9 cellular contexts compared by ENCODE assay signal in genomic region chr16:46790599-46791270, GRCh38. TPM values are rescaled to one million over a fixed set of nuclear protein-coding genes. Genes with fewer than 3 reads are reported as not detected.
DNase-seq lines count a peak whose midpoint lies in the region; ATAC-seq and TF ChIP-seq lines count a peak whose summit lies in the region.
"Had no signal": no experiment of that assay in that cellular context is flagged by ENCODE, and none has a peak within 500 bp of the region (broad histone marks: within the 10 kb centered on the region; RNA-seq: fewer than 3 reads in every experiment).

No MANE protein-coding gene starts in this region.

- peaks cover 28% of the 10 kb centered on the region for H3K36me3 Mint-ChIP-seq in activated T-helper 2 cell treated with anti-CD3 and anti-CD28 coated beads, Interferon-gamma antibody, Interleukin-2, Interleukin-4, amounts not matched to agents 10 μg/mL and 5 μg/mL and 100 μg/mL, durations not matched to agents 14 hours and 24 hours and 36 hours (ENCODE audit: low read depth)

- H3K27ac ChIP-seq in 22Rv1 (peak overlapping the region; percentile 80; the same call in 1 of the 2 replicates), iPS-20b (ENCODE audit: low read length) (peak overlapping the region; percentile 48)

- DNase-seq in activated T-helper 2 cell treated with anti-CD3 and anti-CD28 coated beads, Interferon-gamma antibody, Interleukin-2, Interleukin-4, amounts not matched to agents 10 μg/mL and 5 μg/mL and 100 μg/mL, durations not matched to agents 14 hours and 24 hours and 36 hours (ENCODE audit: low spot score): no peak
- DNase-seq in SIG-M5 (lab: John Stamatoyannopoulos, UW): no peak
- DNase-seq in HAP-1 (ENCODE audit: low spot score in 2 of 2): no peak
- DNase-seq in SW 1271 (lab: John Stamatoyannopoulos, UW): no peak

- H3K27ac Mint-ChIP-seq in activated T-helper 2 cell treated with anti-CD3 and anti-CD28 coated beads, Interferon-gamma antibody, Interleukin-2, Interleukin-4, amounts not matched to agents 10 μg/mL and 5 μg/mL and 100 μg/mL, durations not matched to agents 14 hours and 24 hours and 36 hours: no peak overlapping the region

- H3K27me3 Mint-ChIP-seq in activated T-helper 2 cell treated with anti-CD3 and anti-CD28 coated beads, Interferon-gamma antibody, Interleukin-2, Interleukin-4, amounts not matched to agents 10 μg/mL and 5 μg/mL and 100 μg/mL, durations not matched to agents 14 hours and 24 hours and 36 hours (ENCODE audit: low read depth): no peaks in the 10 kb centered on the region

- H3K27me3 ChIP-seq in iPS-20b (ENCODE audit: insufficient read depth, low read length): no peaks in the 10 kb centered on the region
- H3K27me3 ChIP-seq in HAP-1 (ENCODE audit: low read depth): no peaks in the 10 kb centered on the region
- H3K27me3 ChIP-seq: left lung had no signal

- H3K36me3 ChIP-seq in iPS-20b (ENCODE audit: insufficient read depth, low read depth, low read length) (no peaks in the 10 kb centered on the region), HAP-1 (replicated peaks) (no peaks in the 10 kb centered on the region)
- H3K36me3 ChIP-seq: left lung had no signal

- peaks cover 20% of the 10 kb centered on the region for H3K4me1 ChIP-seq in iPS-20b (ENCODE audit: insufficient read depth, low read length)
- H3K4me1 ChIP-seq in HAP-1: no peaks in the 10 kb centered on the region

- H3K9me3 ChIP-seq in iPS-20b (ENCODE audit: insufficient read depth, low read depth, low read length): peaks cover 12% of the 10 kb centered on the region; the same call in 1 of the 2 replicates
- H3K9me3 ChIP-seq in HAP-1: no peaks in the 10 kb centered on the region

- H3K4me3 Mint-ChIP-seq in activated T-helper 2 cell treated with anti-CD3 and anti-CD28 coated beads, Interferon-gamma antibody, Interleukin-2, Interleukin-4, amounts not matched to agents 10 μg/mL and 5 μg/mL and 100 μg/mL, durations not matched to agents 14 hours and 24 hours and 36 hours (ENCODE audit: low read depth): peak overlapping the region; percentile 80

- H3K4me3 ChIP-seq in GM08714 (ENCODE audit: low read length): peak overlapping the region; percentile 71; the same call in 1 of the 2 replicates
- peak overlapping the region; percentile 75 for H3K4me3 ChIP-seq in iPS-20b (ENCODE audit: low read length)
- no peak overlapping the region for H3K4me3 ChIP-seq in HAP-1

- H3K9me3 Mint-ChIP-seq in activated T-helper 2 cell treated with anti-CD3 and anti-CD28 coated beads, Interferon-gamma antibody, Interleukin-2, Interleukin-4, amounts not matched to agents 10 μg/mL and 5 μg/mL and 100 μg/mL, durations not matched to agents 14 hours and 24 hours and 36 hours: peaks cover 35% of the 10 kb centered on the region

- peaks cover 20% of the 10 kb centered on the region for H3K4me1 Mint-ChIP-seq in activated T-helper 2 cell treated with anti-CD3 and anti-CD28 coated beads, Interferon-gamma antibody, Interleukin-2, Interleukin-4, amounts not matched to agents 10 μg/mL and 5 μg/mL and 100 μg/mL, durations not matched to agents 14 hours and 24 hours and 36 hours (ENCODE audit: low read depth)

- ATAC-seq in GM18502 (IDR thresholded peaks at IDR 0.05; ENCODE audit: poor library complexity, unreplicated experiment): no peak

- TF ChIP-seq CTCF in 22Rv1 (IDR thresholded peaks at IDR 0.05): no peak

- intact Hi-C loops in activated T-helper 2 cell treated with anti-CD3 and anti-CD28 coated beads, Interferon-gamma antibody, Interleukin-2, Interleukin-4, amounts not matched to agents 10 μg/mL and 5 μg/mL and 100 μg/mL, durations not matched to agents 14 hours and 24 hours and 36 hours (cut with micrococcal nuclease): loop anchor here (1.0 to 5.0 kb wide), 4 partner anchors 9 to 92 kb away; partner anchors contain the start of gene GPT2

- in situ Hi-C loops in HAP-1 (cut with MboI; ENCODE audit: low sequenced_read_pairs): no loop called here

- H3K9ac ChIP-seq in iPS-20b (ENCODE audit: low read depth, low read length): peak overlapping the region; percentile 85; the same call in 1 of the 2 replicates

RNA-seq across cellular contexts. Expression of gene C16orf87, which starts 40.2 kb away (rescaled TPM):
- total RNA-seq in activated T-helper 2 cell treated with anti-CD3 and anti-CD28 coated beads, Interferon-gamma antibody, Interleukin-2, Interleukin-4, amounts not matched to agents 10 μg/mL and 5 μg/mL and 100 μg/mL, durations not matched to agents 14 hours and 24 hours and 36 hours: 20.1 and 24.0 TPM in 2 replicates

RNA-seq across cellular contexts. Expression of gene MYLK3, which starts 42.6 kb away (rescaled TPM):
- 0.25 and 0.32 TPM in 2 replicates for total RNA-seq in activated T-helper 2 cell treated with anti-CD3 and anti-CD28 coated beads, Interferon-gamma antibody, Interleukin-2, Interleukin-4, amounts not matched to agents 10 μg/mL and 5 μg/mL and 100 μg/mL, durations not matched to agents 14 hours and 24 hours and 36 hours
